In the genomic region with DNA sequence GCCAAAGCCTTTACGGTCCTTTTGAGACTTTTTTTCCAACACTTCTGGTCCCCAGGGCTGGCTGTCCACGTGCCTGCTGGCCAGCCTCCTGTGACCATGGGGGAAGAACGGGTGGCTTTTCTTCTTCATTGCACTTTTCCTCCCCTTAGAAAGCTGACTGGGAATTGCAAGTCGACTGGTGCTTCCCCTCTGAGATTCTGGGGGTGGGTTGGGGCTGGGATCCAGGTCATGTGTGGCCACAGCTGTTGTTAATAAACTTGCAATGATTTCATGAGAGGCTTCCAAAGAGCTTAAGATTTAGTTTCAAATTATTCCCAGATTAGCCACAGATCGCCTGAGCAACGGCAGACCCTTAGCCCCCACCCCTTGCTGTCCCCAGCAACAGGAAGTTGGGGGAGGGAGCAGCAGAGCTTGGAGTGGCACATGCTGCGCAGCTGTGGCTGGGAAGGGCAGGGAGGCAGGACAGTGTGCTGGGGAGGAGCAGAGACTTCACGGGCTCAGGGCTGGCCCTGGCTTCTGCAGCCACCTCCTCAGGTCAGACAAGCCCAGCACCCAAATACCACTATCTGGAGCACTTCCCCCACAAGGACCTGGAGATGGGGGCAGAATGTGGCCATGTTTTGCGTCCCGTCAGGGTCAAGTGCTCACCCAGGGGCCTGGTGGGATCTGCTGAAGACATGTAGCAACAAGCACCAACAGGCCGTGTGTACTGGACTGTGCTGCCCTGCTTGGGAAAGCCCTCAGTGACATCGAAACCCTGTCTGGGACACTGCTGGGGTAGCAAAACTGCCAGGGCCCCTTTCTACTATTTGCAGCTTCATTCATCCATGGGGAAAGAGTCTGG, we compare ENCODE assay signal across 8 cellular contexts. TPM values are rescaled to one million over a fixed set of nuclear protein-coding genes. Genes with fewer than 3 reads are reported as not detected.
DNase-seq lines count a peak whose midpoint lies in the region; ATAC-seq and TF ChIP-seq lines count a peak whose summit lies in the region.

No MANE protein-coding gene starts in this region.

- TF ChIP-seq CTCF in smooth muscle cell (IDR thresholded peaks at IDR 0.05; ENCODE audit: borderline replicate concordance, insufficient read depth, poor library complexity, severe bottlenecking), result no peak

- no peak for ATAC-seq in HG02588 (IDR thresholded peaks at IDR 0.05; ENCODE audit: unreplicated experiment)
- ATAC-seq in HG03039 (IDR thresholded peaks at IDR 0.05; ENCODE audit: unreplicated experiment), result no peak

- H2AFZ ChIP-seq in smooth muscle cell (ENCODE audit: low read depth), result no peak overlapping the region

- H3K79me2 ChIP-seq in smooth muscle cell (ENCODE audit: low read depth), result no peaks in the 10 kb centered on the region

- peaks cover 45% of the 10 kb centered on the region for H3F3A ChIP-seq in smooth muscle cell (ENCODE audit: low read depth)

- H3K4me1 ChIP-seq in iPS-18a (ENCODE audit: control insufficient read depth, low read depth, low read length) (peaks cover 39% of the 10 kb centered on the region), smooth muscle cell (ENCODE audit: low read depth) (peaks cover 48% of the 10 kb centered on the region)

- H3K9me3 ChIP-seq in iPS-18a (ENCODE audit: control insufficient read depth, low read depth, low read length) (no peaks in the 10 kb centered on the region), smooth muscle cell (replicated peaks; ENCODE audit: low read depth) (no peaks in the 10 kb centered on the region)

- peaks cover 26% of the 10 kb centered on the region for H4K20me1 ChIP-seq in smooth muscle cell (ENCODE audit: low read depth)

- TF ChIP-seq POLR2A in erythroblast (IDR thresholded peaks at IDR 0.05; ENCODE audit: low read length), result no peak

- WGBS in smooth muscle cell (ENCODE audit: low lambda C conversion rate), result 22% methylated on average over 12 of the region's 12 CpGs

- peak; percentile 76 for DNase-seq in H7
- DNase-seq in amniotic stem cell (lab: John Stamatoyannopoulos, UW), result peak; percentile 28
- peak; percentile 64 for DNase-seq in smooth muscle cell (lab: John Stamatoyannopoulos, UW; ENCODE audit: unreplicated experiment)
- no peak for DNase-seq in NCI-H2107 treated with DMSO at 0.1 percent for 48 hours (lab: John Stamatoyannopoulos, UW; ENCODE audit: unreplicated experiment)
- DNase-seq in erythroblast (lab: John Stamatoyannopoulos, UW), result no peak

- H3K4me3 ChIP-seq in H7 (ENCODE audit: insufficient read depth, low read depth, low read length), result no peak overlapping the region; the same call in 1 of the 2 replicates
- H3K4me3 ChIP-seq in iPS-18a (ENCODE audit: low read length), result peak overlapping the region; percentile 5
- no peak overlapping the region for H3K4me3 ChIP-seq in smooth muscle cell

- H3K9ac ChIP-seq in iPS-18a (ENCODE audit: low read length) (peak overlapping the region; percentile 28), smooth muscle cell (ENCODE audit: low read depth) (peak overlapping the region; percentile 19)

- H3K27me3 ChIP-seq in H7 (ENCODE audit: control insufficient read depth, insufficient read depth, low read length) (no peaks in the 10 kb centered on the region), iPS-18a (ENCODE audit: control insufficient read depth, insufficient read depth, low read length) (peaks cover 10% of the 10 kb centered on the region), smooth muscle cell (ENCODE audit: low read depth) (no peaks in the 10 kb centered on the region)

- no peak overlapping the region for H3K27ac ChIP-seq in iPS-18a (ENCODE audit: low read length)
- H3K27ac ChIP-seq in smooth muscle cell (ENCODE audit: low read depth), result peak overlapping the region; percentile 85

- H3K36me3 ChIP-seq in H7 (replicated peaks; ENCODE audit: control insufficient read depth, insufficient read depth, low read length) (peaks cover 1% of the 10 kb centered on the region), iPS-18a (ENCODE audit: control insufficient read depth, low read depth, low read length) (no peaks in the 10 kb centered on the region), smooth muscle cell (ENCODE audit: low read depth) (no peaks in the 10 kb centered on the region)

- peak overlapping the region; percentile 69 for H3K4me2 ChIP-seq in smooth muscle cell

RNA-seq across cellular contexts. Expression of gene FSCN1, which starts 41.7 kb away (rescaled TPM):
- 725 and 892 TPM in 2 replicates for total RNA-seq in H7 (2014; rRNA removed; shearing (Covaris generic))
- total RNA-seq in smooth muscle cell, result 307 and 324 TPM in 2 replicates
- polyA plus RNA-seq in smooth muscle cell, result 312 and 336 TPM in 2 replicates

Comparison
In these comparisons a context has a peak if more than half of its experiments do, and no peak if none do; other contexts are left out.
1. DNase-seq: peak in H7 (single experiment), amniotic stem cell (single experiment) and smooth muscle cell (single experiment); none in NCI-H2107 treated with DMSO at 0.1 percent for 48 hours (single experiment) and erythroblast (0 of 2).